Comparison of ENCODE assay signal across 8 cellular contexts in the genomic region with DNA sequence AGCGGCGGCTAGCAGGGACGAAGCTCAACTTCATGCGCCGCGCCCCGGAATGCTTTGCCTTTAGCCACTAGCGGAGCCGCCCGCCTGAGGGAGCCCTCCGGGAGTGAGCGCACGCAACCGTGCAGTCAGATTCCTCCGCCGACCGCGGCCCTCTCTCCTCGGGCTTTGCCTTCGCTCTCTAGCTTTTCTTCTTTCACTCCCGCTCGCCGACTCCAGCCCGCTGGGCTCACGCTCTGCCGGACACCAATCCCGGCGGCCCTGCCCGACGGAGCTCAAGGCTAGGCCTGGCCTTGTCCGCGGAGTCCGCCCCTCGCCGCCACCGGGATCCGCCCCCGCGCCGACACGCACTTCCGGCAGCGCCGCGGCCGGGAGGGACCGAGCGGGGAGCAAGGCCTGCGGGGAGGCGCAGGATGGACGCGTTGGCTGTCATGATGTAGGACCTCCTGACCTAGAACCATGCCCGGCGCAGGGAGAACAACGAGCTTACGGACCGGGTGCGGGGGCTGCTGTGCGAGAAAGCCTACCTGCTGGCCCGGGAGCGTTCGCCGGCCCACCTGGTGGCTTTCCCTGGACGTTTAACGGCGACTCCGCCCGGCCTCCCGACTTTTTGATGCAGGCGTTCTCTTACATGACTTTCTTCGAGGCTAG. TPM values are rescaled to one million over a fixed set of nuclear protein-coding genes. Genes with fewer than 3 reads are reported as not detected.
DNase-seq lines count a peak whose midpoint lies in the region; ATAC-seq and FAIRE-seq lines count a peak whose summit lies in the region.

No MANE protein-coding gene starts in this region.

- DNase-seq in DMS53 (lab: John Stamatoyannopoulos, UW): peak; percentile 100
- DNase-seq in RCC 7860 (ENCODE audit: low spot score): peak; percentile 64
- DNase-seq in activated T-helper 2 cell treated with anti-CD3 and anti-CD28 coated beads, Interferon-gamma antibody, Interleukin-2, Interleukin-4, amounts not matched to agents 10 μg/mL and 5 μg/mL and 100 μg/mL, durations not matched to agents 14 hours and 24 hours and 36 hours (ENCODE audit: low spot score): peak; percentile 85
- DNase-seq in fibroblast of peridontal ligament (ENCODE audit: extremely low read depth): peak; percentile 84
- DNase-seq in natural killer cell treated with Interleukin-12 subunit alpha and Interleukin-12 subunit beta and Interleukin-15 and Interleukin-18, amount 100 ng/mL, for 72 hours (ENCODE audit: low spot score): peak; percentile 94
- peak; percentile 69 to 94 (median 85) for DNase-seq in stimulated activated naive CD4-positive, alpha-beta T cell (lab: John Stamatoyannopoulos, UW)

- peak overlapping the region; percentile 91 for H3K27ac ChIP-seq in HUES6 (ENCODE audit: low read depth, low read length)

- H3K9me3 Mint-ChIP-seq in activated T-helper 2 cell treated with anti-CD3 and anti-CD28 coated beads, Interferon-gamma antibody, Interleukin-2, Interleukin-4, amounts not matched to agents 10 μg/mL and 5 μg/mL and 100 μg/mL, durations not matched to agents 14 hours and 24 hours and 36 hours: no peaks in the 10 kb centered on the region
- no peaks in the 10 kb centered on the region for H3K9me3 Mint-ChIP-seq in natural killer cell treated with Interleukin-12 subunit alpha and Interleukin-12 subunit beta and Interleukin-15 and Interleukin-18, amount 100 ng/mL, for 72 hours

- H3K4me1 Mint-ChIP-seq in activated T-helper 2 cell treated with anti-CD3 and anti-CD28 coated beads, Interferon-gamma antibody, Interleukin-2, Interleukin-4, amounts not matched to agents 10 μg/mL and 5 μg/mL and 100 μg/mL, durations not matched to agents 14 hours and 24 hours and 36 hours (ENCODE audit: low read depth): peaks cover 29% of the 10 kb centered on the region
- H3K4me1 Mint-ChIP-seq in natural killer cell treated with Interleukin-12 subunit alpha and Interleukin-12 subunit beta and Interleukin-15 and Interleukin-18, amount 100 ng/mL, for 72 hours (ENCODE audit: low read depth in 2 of 2): peaks cover 14 to 37% of the 10 kb centered on the region in 2 donors

- H3K4me1 ChIP-seq in HUES6 (ENCODE audit: control insufficient read depth, insufficient read depth, low read length): peaks cover 10% of the 10 kb centered on the region; the same call in 1 of the 2 replicates

- peaks cover 14% of the 10 kb centered on the region for H3K27me3 ChIP-seq in HUES6 (ENCODE audit: control insufficient read depth, insufficient read depth, low read length)

- no peaks in the 10 kb centered on the region for H3K9me3 ChIP-seq in HUES6 (ENCODE audit: control insufficient read depth, insufficient read depth, low read depth, low read length)

- H3K27me3 Mint-ChIP-seq in activated T-helper 2 cell treated with anti-CD3 and anti-CD28 coated beads, Interferon-gamma antibody, Interleukin-2, Interleukin-4, amounts not matched to agents 10 μg/mL and 5 μg/mL and 100 μg/mL, durations not matched to agents 14 hours and 24 hours and 36 hours (ENCODE audit: low read depth): peaks cover 7% of the 10 kb centered on the region
- H3K27me3 Mint-ChIP-seq in natural killer cell treated with Interleukin-12 subunit alpha and Interleukin-12 subunit beta and Interleukin-15 and Interleukin-18, amount 100 ng/mL, for 72 hours: peaks cover 11 to 17% of the 10 kb centered on the region in 2 donors

- intact Hi-C loops in activated T-helper 2 cell treated with anti-CD3 and anti-CD28 coated beads, Interferon-gamma antibody, Interleukin-2, Interleukin-4, amounts not matched to agents 10 μg/mL and 5 μg/mL and 100 μg/mL, durations not matched to agents 14 hours and 24 hours and 36 hours (cut with micrococcal nuclease): loop anchor here (1.0 kb wide), 1 partner anchor 58 kb away; no protein-coding TSS in a partner anchor

- H3K27ac Mint-ChIP-seq in activated T-helper 2 cell treated with anti-CD3 and anti-CD28 coated beads, Interferon-gamma antibody, Interleukin-2, Interleukin-4, amounts not matched to agents 10 μg/mL and 5 μg/mL and 100 μg/mL, durations not matched to agents 14 hours and 24 hours and 36 hours: peak overlapping the region; percentile 98
- peak overlapping the region; percentile 95 to 97 for H3K27ac Mint-ChIP-seq in natural killer cell treated with Interleukin-12 subunit alpha and Interleukin-12 subunit beta and Interleukin-15 and Interleukin-18, amount 100 ng/mL, for 72 hours

- H3K4me3 ChIP-seq in HUES6 (ENCODE audit: low read depth, low read length): peak overlapping the region; percentile 80

- peak; percentile 93 for ATAC-seq in GM21423 (IDR thresholded peaks at IDR 0.05; ENCODE audit: unreplicated experiment)
- peak; percentile 97 for ATAC-seq in natural killer cell treated with Interleukin-12 subunit alpha and Interleukin-12 subunit beta and Interleukin-15 and Interleukin-18, amount 100 ng/mL, for 72 hours

- peak overlapping the region; percentile 96 for H3K9ac ChIP-seq in HUES6 (ENCODE audit: low read length)

- peaks cover 14% of the 10 kb centered on the region for H3K36me3 ChIP-seq in HUES6 (ENCODE audit: control insufficient read depth, insufficient read depth, low read length)

- FAIRE-seq in RCC 7860 (lab: Jason Lieb, UNC): no peak

- H3K4me3 Mint-ChIP-seq in activated T-helper 2 cell treated with anti-CD3 and anti-CD28 coated beads, Interferon-gamma antibody, Interleukin-2, Interleukin-4, amounts not matched to agents 10 μg/mL and 5 μg/mL and 100 μg/mL, durations not matched to agents 14 hours and 24 hours and 36 hours (ENCODE audit: low read depth): peak overlapping the region; percentile 96
- H3K4me3 Mint-ChIP-seq in natural killer cell treated with Interleukin-12 subunit alpha and Interleukin-12 subunit beta and Interleukin-15 and Interleukin-18, amount 100 ng/mL, for 72 hours: peak overlapping the region; percentile 97

- H3K36me3 Mint-ChIP-seq in activated T-helper 2 cell treated with anti-CD3 and anti-CD28 coated beads, Interferon-gamma antibody, Interleukin-2, Interleukin-4, amounts not matched to agents 10 μg/mL and 5 μg/mL and 100 μg/mL, durations not matched to agents 14 hours and 24 hours and 36 hours (ENCODE audit: low read depth): peaks cover 32% of the 10 kb centered on the region
- H3K36me3 Mint-ChIP-seq in natural killer cell treated with Interleukin-12 subunit alpha and Interleukin-12 subunit beta and Interleukin-15 and Interleukin-18, amount 100 ng/mL, for 72 hours: peaks cover 10% of the 10 kb centered on the region

RNA-seq across cellular contexts. Expression of gene AKAIN1, which starts 40.8 kb away (rescaled TPM):
- total RNA-seq in activated T-helper 2 cell treated with anti-CD3 and anti-CD28 coated beads, Interferon-gamma antibody, Interleukin-2, Interleukin-4, amounts not matched to agents 10 μg/mL and 5 μg/mL and 100 μg/mL, durations not matched to agents 14 hours and 24 hours and 36 hours: not detected in 2 replicates
- not detected for total RNA-seq in natural killer cell treated with Interleukin-12 subunit alpha and Interleukin-12 subunit beta and Interleukin-15 and Interleukin-18, amount 100 ng/mL, for 72 hours

RNA-seq across cellular contexts. Expression of gene ZBTB14, which starts 57.7 kb away (rescaled TPM):
- 19.2 and 20.2 TPM in 2 replicates for total RNA-seq in activated T-helper 2 cell treated with anti-CD3 and anti-CD28 coated beads, Interferon-gamma antibody, Interleukin-2, Interleukin-4, amounts not matched to agents 10 μg/mL and 5 μg/mL and 100 μg/mL, durations not matched to agents 14 hours and 24 hours and 36 hours
- total RNA-seq in natural killer cell treated with Interleukin-12 subunit alpha and Interleukin-12 subunit beta and Interleukin-15 and Interleukin-18, amount 100 ng/mL, for 72 hours: 10 to 100 TPM; 14.4 to 17.5 TPM

Comparison
In these comparisons a context has a peak if more than half of its experiments do, and no peak if none do; other contexts are left out.
1. Peak in every context shown above with its lines: DNase-seq, ATAC-seq, H3K4me3 ChIP-seq and H3K27ac ChIP-seq.